1 cellular context compared by ENCODE assay signal in the genomic region with DNA sequence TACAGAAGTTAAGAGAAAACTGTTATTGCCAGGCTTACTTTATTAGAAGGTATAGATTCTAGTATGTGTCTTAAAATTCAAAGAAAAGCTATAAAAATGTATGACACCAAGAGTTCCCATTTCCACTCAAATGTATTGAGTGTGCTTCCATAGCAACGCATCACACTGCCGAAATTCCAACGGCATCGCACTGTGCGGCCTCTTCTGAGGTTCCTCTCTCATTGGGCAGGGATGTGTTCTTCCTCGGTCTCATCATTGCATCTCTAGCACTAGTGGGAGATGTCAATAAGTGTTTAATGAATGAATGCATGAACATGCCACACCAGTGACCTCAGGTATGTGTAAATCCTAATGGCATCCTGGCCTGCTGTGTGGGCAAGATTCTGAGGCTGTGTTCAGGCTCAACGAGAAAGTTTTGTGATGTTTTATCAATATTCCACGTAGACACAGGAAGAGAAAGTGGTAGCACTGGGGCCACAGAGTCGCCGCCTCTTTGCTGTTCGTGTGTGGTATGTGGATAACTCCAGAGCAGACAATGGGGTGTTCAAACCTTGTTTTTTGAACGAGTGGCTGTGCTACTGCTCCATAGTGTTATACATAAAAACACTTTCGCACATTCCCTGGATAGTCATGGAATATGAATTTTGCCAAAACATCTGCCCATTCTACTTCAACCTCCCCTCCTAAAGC.
TF ChIP-seq lines count a peak whose summit lies in the region.

No MANE protein-coding gene starts in this region.

TF ChIP-seq in GM23338, 12 proteins besides CTCF, POLR2A, EP300 and RAD21 (continued from another document):
- TF ChIP-seq, protein P1, sequence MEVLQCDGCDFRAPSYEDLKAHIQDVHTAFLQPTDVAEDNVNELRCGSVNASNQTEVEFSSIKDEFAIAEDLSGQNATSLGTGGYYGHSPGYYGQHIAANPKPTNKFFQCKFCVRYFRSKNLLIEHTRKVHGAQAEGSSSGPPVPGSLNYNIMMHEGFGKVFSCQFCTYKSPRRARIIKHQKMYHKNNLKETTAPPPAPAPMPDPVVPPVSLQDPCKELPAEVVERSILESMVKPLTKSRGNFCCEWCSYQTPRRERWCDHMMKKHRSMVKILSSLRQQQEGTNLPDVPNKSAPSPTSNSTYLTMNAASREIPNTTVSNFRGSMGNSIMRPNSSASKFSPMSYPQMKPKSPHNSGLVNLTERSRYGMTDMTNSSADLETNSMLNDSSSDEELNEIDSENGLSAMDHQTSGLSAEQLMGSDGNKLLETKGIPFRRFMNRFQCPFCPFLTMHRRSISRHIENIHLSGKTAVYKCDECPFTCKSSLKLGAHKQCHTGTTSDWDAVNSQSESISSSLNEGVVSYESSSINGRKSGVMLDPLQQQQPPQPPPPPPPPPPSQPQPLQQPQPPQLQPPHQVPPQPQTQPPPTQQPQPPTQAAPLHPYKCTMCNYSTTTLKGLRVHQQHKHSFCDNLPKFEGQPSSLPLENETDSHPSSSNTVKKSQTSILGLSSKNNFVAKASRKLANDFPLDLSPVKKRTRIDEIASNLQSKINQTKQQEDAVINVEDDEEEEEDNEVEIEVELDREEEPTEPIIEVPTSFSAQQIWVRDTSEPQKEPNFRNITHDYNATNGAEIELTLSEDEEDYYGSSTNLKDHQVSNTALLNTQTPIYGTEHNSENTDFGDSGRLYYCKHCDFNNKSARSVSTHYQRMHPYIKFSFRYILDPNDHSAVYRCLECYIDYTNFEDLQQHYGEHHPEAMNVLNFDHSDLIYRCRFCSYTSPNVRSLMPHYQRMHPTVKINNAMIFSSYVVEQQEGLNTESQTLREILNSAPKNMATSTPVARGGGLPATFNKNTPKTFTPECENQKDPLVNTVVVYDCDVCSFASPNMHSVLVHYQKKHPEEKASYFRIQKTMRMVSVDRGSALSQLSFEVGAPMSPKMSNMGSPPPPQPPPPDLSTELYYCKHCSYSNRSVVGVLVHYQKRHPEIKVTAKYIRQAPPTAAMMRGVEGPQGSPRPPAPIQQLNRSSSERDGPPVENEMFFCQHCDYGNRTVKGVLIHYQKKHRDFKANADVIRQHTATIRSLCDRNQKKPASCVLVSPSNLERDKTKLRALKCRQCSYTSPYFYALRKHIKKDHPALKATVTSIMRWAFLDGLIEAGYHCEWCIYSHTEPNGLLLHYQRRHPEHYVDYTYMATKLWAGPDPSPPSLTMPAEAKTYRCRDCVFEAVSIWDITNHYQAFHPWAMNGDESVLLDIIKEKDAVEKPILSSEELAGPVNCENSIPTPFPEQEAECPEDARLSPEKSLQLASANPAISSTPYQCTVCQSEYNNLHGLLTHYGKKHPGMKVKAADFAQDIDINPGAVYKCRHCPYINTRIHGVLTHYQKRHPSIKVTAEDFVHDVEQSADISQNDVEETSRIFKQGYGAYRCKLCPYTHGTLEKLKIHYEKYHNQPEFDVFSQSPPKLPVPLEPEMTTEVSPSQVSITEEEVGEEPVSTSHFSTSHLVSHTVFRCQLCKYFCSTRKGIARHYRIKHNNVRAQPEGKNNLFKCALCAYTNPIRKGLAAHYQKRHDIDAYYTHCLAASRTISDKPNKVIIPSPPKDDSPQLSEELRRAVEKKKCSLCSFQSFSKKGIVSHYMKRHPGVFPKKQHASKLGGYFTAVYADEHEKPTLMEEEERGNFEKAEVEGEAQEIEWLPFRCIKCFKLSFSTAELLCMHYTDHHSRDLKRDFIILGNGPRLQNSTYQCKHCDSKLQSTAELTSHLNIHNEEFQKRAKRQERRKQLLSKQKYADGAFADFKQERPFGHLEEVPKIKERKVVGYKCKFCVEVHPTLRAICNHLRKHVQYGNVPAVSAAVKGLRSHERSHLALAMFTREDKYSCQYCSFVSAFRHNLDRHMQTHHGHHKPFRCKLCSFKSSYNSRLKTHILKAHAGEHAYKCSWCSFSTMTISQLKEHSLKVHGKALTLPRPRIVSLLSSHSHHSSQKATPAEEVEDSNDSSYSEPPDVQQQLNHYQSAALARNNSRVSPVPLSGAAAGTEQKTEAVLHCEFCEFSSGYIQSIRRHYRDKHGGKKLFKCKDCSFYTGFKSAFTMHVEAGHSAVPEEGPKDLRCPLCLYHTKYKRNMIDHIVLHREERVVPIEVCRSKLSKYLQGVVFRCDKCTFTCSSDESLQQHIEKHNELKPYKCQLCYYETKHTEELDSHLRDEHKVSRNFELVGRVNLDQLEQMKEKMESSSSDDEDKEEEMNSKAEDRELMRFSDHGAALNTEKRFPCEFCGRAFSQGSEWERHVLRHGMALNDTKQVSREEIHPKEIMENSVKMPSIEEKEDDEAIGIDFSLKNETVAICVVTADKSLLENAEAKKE (CRISPR knock-in tag; IDR thresholded peaks at IDR 0.05) = no peak
TF ChIP-seq in GM23338: peak in this region for 0.
